In genomic region chr1:97088386-97088785, GRCh38 we compare ENCODE assay signal across 28 cellular contexts.
"Had no signal": no experiment of that assay in that cellular context is flagged by ENCODE, and none has a peak within 500 bp of the region (broad histone marks: within the 10 kb centered on the region; RNA-seq: fewer than 3 reads in every experiment).

No MANE protein-coding gene starts in this region.

- H3K27ac Mint-ChIP-seq: activated B cell treated with CpG ODN at 0.5 μM for 24 hours; activated CD4-positive, alpha-beta memory T cell treated with anti-CD3 and anti-CD28 coated beads for 36 hours; activated CD4-positive, alpha-beta T cell treated with anti-CD3 and anti-CD28 coated beads, Interleukin-2, amount 10 ng/mL, durations not matched to agents 24 days and 14 days; activated naive CD4-positive, alpha-beta T cell treated with anti-CD3 and anti-CD28 coated beads, Interleukin-2, amount 50 U/mL, for 72 hours; activated naive CD8-positive, alpha-beta T cell treated with anti-CD3 and anti-CD28 coated beads, Interleukin-2, amount 50 U/mL, for 24 hours; T-helper 17 cell had no signal

- H3K27me3 Mint-ChIP-seq: activated B cell treated with CpG ODN at 0.5 μM for 24 hours; activated CD4-positive, alpha-beta memory T cell treated with anti-CD3 and anti-CD28 coated beads for 36 hours; activated CD4-positive, alpha-beta T cell treated with anti-CD3 and anti-CD28 coated beads, Interleukin-2, amount 10 ng/mL, durations not matched to agents 24 days and 14 days; activated naive CD8-positive, alpha-beta T cell treated with anti-CD3 and anti-CD28 coated beads, Interleukin-2, amount 50 U/mL, for 24 hours; central memory CD8-positive, alpha-beta T cell; T-helper 17 cell had no signal

- H3K9me3 ChIP-seq: ascending aorta, body of pancreas had no signal

- H3K4me2 ChIP-seq: PC-9 had no signal

- H3K9me3 Mint-ChIP-seq: activated B cell treated with CpG ODN at 0.5 μM for 24 hours; activated CD4-positive, alpha-beta memory T cell treated with anti-CD3 and anti-CD28 coated beads for 36 hours; activated CD4-positive, alpha-beta T cell treated with anti-CD3 and anti-CD28 coated beads, Interleukin-2, amount 10 ng/mL, durations not matched to agents 24 days and 14 days; activated naive CD4-positive, alpha-beta T cell treated with anti-CD3 and anti-CD28 coated beads, Interleukin-2, amount 50 U/mL, for 72 hours; activated naive CD8-positive, alpha-beta T cell treated with anti-CD3 and anti-CD28 coated beads, Interleukin-2, amount 50 U/mL, for 24 hours; activated T-cell treated with anti-CD3 and anti-CD28 coated beads, Interleukin-2, amount 50 U/mL, for 4 hours; central memory CD8-positive, alpha-beta T cell had no signal

- H3K27me3 ChIP-seq: ascending aorta, body of pancreas had no signal

- H3K4me3 Mint-ChIP-seq: activated B cell treated with CpG ODN at 0.5 μM for 24 hours; activated CD4-positive, alpha-beta memory T cell treated with anti-CD3 and anti-CD28 coated beads for 36 hours; activated CD4-positive, alpha-beta T cell treated with anti-CD3 and anti-CD28 coated beads, Interleukin-2, amount 10 ng/mL, durations not matched to agents 24 days and 14 days; activated naive CD8-positive, alpha-beta T cell treated with anti-CD3 and anti-CD28 coated beads, Interleukin-2, amount 50 U/mL, for 24 hours; activated T-cell treated with anti-CD3 and anti-CD28 coated beads, Interleukin-2, amount 50 U/mL, for 4 hours; central memory CD8-positive, alpha-beta T cell; T-helper 17 cell had no signal

- H3K27ac ChIP-seq: ascending aorta, body of pancreas, PC-9 had no signal

- H3K36me3 ChIP-seq: ascending aorta had no signal

- H3K4me1 Mint-ChIP-seq: activated B cell treated with CpG ODN at 0.5 μM for 24 hours; activated CD4-positive, alpha-beta T cell treated with anti-CD3 and anti-CD28 coated beads, Interleukin-2, amount 10 ng/mL, durations not matched to agents 24 days and 14 days; activated naive CD8-positive, alpha-beta T cell treated with anti-CD3 and anti-CD28 coated beads, Interleukin-2, amount 50 U/mL, for 24 hours; central memory CD8-positive, alpha-beta T cell had no signal

- H3K4me1 ChIP-seq: ascending aorta, body of pancreas had no signal

- FAIRE-seq: TTC549 had no signal

- H2AFZ ChIP-seq: PC-9 had no signal

- H3K4me3 ChIP-seq: ascending aorta, body of pancreas, PC-9 had no signal

- DNase-seq: activated B cell treated with CpG ODN at 0.5 μM for 24 hours; activated CD4-positive, alpha-beta memory T cell treated with anti-CD3 and anti-CD28 coated beads for 36 hours; activated CD4-positive, alpha-beta T cell treated with anti-CD3 and anti-CD28 coated beads for 1 hour; activated CD4-positive, alpha-beta T cell treated with anti-CD3 and anti-CD28 coated beads, Interleukin-2, amount 10 ng/mL, durations not matched to agents 24 days and 14 days; activated CD8-positive, alpha-beta memory T cell treated with anti-CD3 and anti-CD28 coated beads for 24 hours; activated effector memory CD4-positive, alpha-beta T cell treated with anti-CD3 and anti-CD28 coated beads, Interleukin-2, amount 50 U/mL, for 16 hours; activated naive CD4-positive, alpha-beta T cell treated with Interleukin-2 at 50 U/mL for 16 hours; activated naive CD8-positive, alpha-beta T cell treated with anti-CD3 and anti-CD28 coated beads, Interleukin-2, amount 50 U/mL, for 24 hours; activated T-cell treated with anti-CD3 and anti-CD28 coated beads, Interleukin-2, amount 50 U/mL, for 4 hours; amniotic stem cell; body of pancreas; Kasumi-1; KBM-7; MV-4-11; NCI-H1105; NCI-H1436; NCI-H1694 treated with DMSO at 0.1 percent for 48 hours; NCI-H2029 treated with DMSO at 0.1 percent for 48 hours; NCI-H446; NCI-H524; PC-9; SIG-M5; T-helper 17 cell; T-helper 9 cell had no signal
